In genomic region chr11:93652161-93652597, GRCh38 we compare ENCODE assay signal across 8 cellular contexts. TPM values are rescaled to one million over a fixed set of nuclear protein-coding genes. Genes with fewer than 3 reads are reported as not detected.
A peak's percentile ranks its signal among the peaks of the same experiment; 100 is the strongest.
DNase-seq lines count a peak whose midpoint lies in the region; ATAC-seq, FAIRE-seq and TF ChIP-seq lines count a peak whose summit lies in the region.

No MANE protein-coding gene starts in this region.

- TF ChIP-seq POLR2A in A549 (IDR thresholded peaks at IDR 0.05; ENCODE audit: low read length), result no peak

- H3K4me1 Mint-ChIP-seq in activated T-cell treated with anti-CD3 and anti-CD28 coated beads, Interleukin-2, amount 50 U/mL, for 72 hours (ENCODE audit: low read depth), result peaks cover 21% of the 10 kb centered on the region

- no peaks in the 10 kb centered on the region for H3K27me3 ChIP-seq in smooth muscle cell (ENCODE audit: low read depth)

- no peak for TF ChIP-seq EP300 in A549 (IDR thresholded peaks at IDR 0.05)

- H3K9ac ChIP-seq in smooth muscle cell (ENCODE audit: low read depth), result no peak overlapping the region

- H3K27ac Mint-ChIP-seq in activated T-cell treated with anti-CD3 and anti-CD28 coated beads, Interleukin-2, amount 50 U/mL, for 72 hours, result no peak overlapping the region

- peak overlapping the region in 1 of 2 donors; percentile 4 for H3K4me3 Mint-ChIP-seq in activated T-cell treated with anti-CD3 and anti-CD28 coated beads, Interleukin-2, amount 50 U/mL, for 72 hours

- TF ChIP-seq RAD21 in A549 (conservative IDR thresholded peaks at IDR 0.05 in 1 of 2, IDR thresholded peaks at IDR 0.05 in 1 of 2), result peak; percentile 63 to 69

- TF ChIP-seq CTCF in A549 (IDR thresholded peaks at IDR 0.05), result peak; percentile 72
- TF ChIP-seq CTCF in smooth muscle cell (IDR thresholded peaks at IDR 0.05; ENCODE audit: borderline replicate concordance, insufficient read depth, poor library complexity, severe bottlenecking), result peak; percentile 80

- POLR2A ChIA-PET in A549 (lab: Yijun Ruan, JAX), result interaction anchor here (1.1 kb wide), 1 partner anchor 110 kb away, joined by 7 read pairs; no protein-coding TSS in a partner anchor

- FAIRE-seq in A549 (lab: Jason Lieb, UNC), result no peak

- CTCF ChIA-PET in A549 (lab: Yijun Ruan, JAX), result interaction anchor here (0.6 to 6.2 kb wide), 17 partner anchors 9 to 1347 kb away, joined by 3 to 86 read pairs (median 4); partner anchors contain the start of gene CEP295

- 0 out of 3 replicates have a peak, but pooled peaks cover 3% of the 10 kb centered on the region for H3K4me1 ChIP-seq in A549
- H3K4me1 ChIP-seq in smooth muscle cell (ENCODE audit: low read depth), result no peaks in the 10 kb centered on the region

- H3K9me3 ChIP-seq in A549 (no peaks in the 10 kb centered on the region), smooth muscle cell (replicated peaks; ENCODE audit: low read depth) (no peaks in the 10 kb centered on the region)

- no peaks in the 10 kb centered on the region for H3F3A ChIP-seq in smooth muscle cell (ENCODE audit: low read depth)

- ATAC-seq in A549 (peak in 1 of 2 experiments; percentile 50; a peak in 3 of 6 replicates), GM19324 (IDR thresholded peaks at IDR 0.05; ENCODE audit: low FRiP score, unreplicated experiment) (no peak), HG03521 (IDR thresholded peaks at IDR 0.05; ENCODE audit: unreplicated experiment) (no peak)
- peak; percentile 18 to 24 for ATAC-seq in activated T-cell treated with anti-CD3 and anti-CD28 coated beads, Interleukin-2, amount 50 U/mL, for 72 hours (replicated peaks in 1 of 2)

- H3K36me3 ChIP-seq in smooth muscle cell (ENCODE audit: low read depth), result no peaks in the 10 kb centered on the region

- H3K36me3 Mint-ChIP-seq in activated T-cell treated with anti-CD3 and anti-CD28 coated beads, Interleukin-2, amount 50 U/mL, for 72 hours (ENCODE audit: insufficient read depth in 2 of 2), result peaks cover 0 to 3% of the 10 kb centered on the region in 2 donors

- H3K4me3 ChIP-seq in A549 (no peak overlapping the region), smooth muscle cell (no peak overlapping the region)

- H4K20me1 ChIP-seq in smooth muscle cell (ENCODE audit: low read depth), result no peaks in the 10 kb centered on the region

- no peaks in the 10 kb centered on the region for H3K79me2 ChIP-seq in smooth muscle cell (ENCODE audit: low read depth)

- DNase-seq in A549 (ENCODE audit: low read depth in 1 of 2, low spot score in 1 of 2) (peak in 1 of 2 experiments; percentile 38), DMS53 treated with DMSO at 0.1 percent for 48 hours (lab: John Stamatoyannopoulos, UW; ENCODE audit: unreplicated experiment) (peak; percentile 58), NCI-H1105 (lab: John Stamatoyannopoulos, UW) (peak; percentile 31), hepatic stellate cell (ENCODE audit: low spot score) (peak; percentile 17), smooth muscle cell (lab: John Stamatoyannopoulos, UW; ENCODE audit: unreplicated experiment) (no peak)
- peak; percentile 2 to 40 for DNase-seq in activated T-cell treated with anti-CD3 and anti-CD28 coated beads, Interleukin-2, amount 50 U/mL, for 72 hours

- WGBS in A549 (ENCODE audit: missing lambda C conversion rate), result 7% methylated on average over 6 of the region's 6 CpGs
- WGBS in smooth muscle cell (ENCODE audit: low lambda C conversion rate), result 39% methylated on average over 6 of the region's 6 CpGs

- H3K27ac ChIP-seq in A549 (no peak overlapping the region), smooth muscle cell (ENCODE audit: low read depth) (no peak overlapping the region)

- H2AFZ ChIP-seq in smooth muscle cell (ENCODE audit: low read depth), result no peak overlapping the region

- H3K27me3 Mint-ChIP-seq in activated T-cell treated with anti-CD3 and anti-CD28 coated beads, Interleukin-2, amount 50 U/mL, for 72 hours (ENCODE audit: low read depth), result peaks cover 6% of the 10 kb centered on the region

- H3K4me2 ChIP-seq in A549 (peak overlapping the region; percentile 46), smooth muscle cell (no peak overlapping the region)

- no peaks in the 10 kb centered on the region for H3K9me3 Mint-ChIP-seq in activated T-cell treated with anti-CD3 and anti-CD28 coated beads, Interleukin-2, amount 50 U/mL, for 72 hours

TF ChIP-seq in A549, 52 proteins besides CTCF, POLR2A, EP300 and RAD21:
- TF ChIP-seq FOSL2 (IDR thresholded peaks at IDR 0.05) (no peak), FOSL2 (CRISPR knock-in tag; IDR thresholded peaks at IDR 0.05) (peak; percentile 28; the same call in 1 of the 2 replicates), SMC3 (IDR thresholded peaks at IDR 0.05) (peak; percentile 72), USF2 (IDR thresholded peaks at IDR 0.05) (no peak)

RNA-seq across cellular contexts. Expression of gene CEP295, which starts 9.3 kb away (rescaled TPM):
- polyA plus RNA-seq in A549 (2011; rRNA removed) (12.4 and 17.6 TPM in 2 replicates), A549 (2017; fragmentation: RNase III; extraction: RNeasy Plus Mini Kit Qiagen cat#74134 plus additional on column Dnase treatment) (5.4 to 5.9 TPM (median 5.5 TPM) in 3 replicates), smooth muscle cell (2.7 and 3.5 TPM in 2 replicates)
- polyA plus RNA-seq in A549 (2012; cell fraction: cytosol; rRNA removed), result 2.2 and 2.6 TPM in 2 replicates
- polyA plus RNA-seq in A549 (2012; cell fraction: nucleus; rRNA removed), result 3.7 and 4.6 TPM in 2 replicates
- polyA minus RNA-seq in A549 (2011; rRNA and poly(A)+ RNA removed), result 18.7 and 21.0 TPM in 2 replicates
- total RNA-seq in activated T-cell treated with anti-CD3 and anti-CD28 coated beads, Interleukin-2, amount 50 U/mL, for 72 hours, result 10 to 100 TPM; 27.6 to 30.9 TPM
- 17.3 and 23.3 TPM in 2 replicates for total RNA-seq in smooth muscle cell

Comparison
In these comparisons a context has a peak if more than half of its experiments do, and no peak if none do; other contexts are left out.
1. ATAC-seq: peak in activated T-cell treated with anti-CD3 and anti-CD28 coated beads, Interleukin-2, amount 50 U/mL, for 72 hours (2 of 2); none in GM19324 (single experiment) and HG03521 (single experiment).